Comparison of ENCODE assay signal across 8 cellular contexts in genomic region chr17:8117980-8118768, GRCh38. TPM values are rescaled to one million over a fixed set of nuclear protein-coding genes. Genes with fewer than 3 reads are reported as not detected.
DNase-seq lines count a peak whose midpoint lies in the region; ATAC-seq and TF ChIP-seq lines count a peak whose summit lies in the region.

Gene ALOXE3, minus strand, starts transcription at chr17:8118514. Its CDS starts 524 bp downstream, at chr17:8117990.

- H3K36me3 ChIP-seq in ascending aorta = no peaks in the 10 kb centered on the region
- no peaks in the 10 kb centered on the region for H3K36me3 ChIP-seq in iPS-18a (ENCODE audit: control insufficient read depth, low read depth, low read length)
- H3K36me3 ChIP-seq in sigmoid colon = no peaks in the 10 kb centered on the region

- intact Hi-C loops in ascending aorta (cut with DNase I) (loop anchor here (1.0 to 5.0 kb wide), 4 partner anchors 24 to 261 kb away; partner anchors contain the start of genes CYB5D1, NAA38, RANGRF and TMEM88), sigmoid colon (cut with DNase I) (loop anchor here (2.0 to 5.0 kb wide), 5 partner anchors 23 to 179 kb away; partner anchors contain the start of genes CTC1, PFAS and SLC25A35)

- DNase-seq in DMS79 treated with DMSO at 0.1 percent for 48 hours (lab: John Stamatoyannopoulos, UW) (peak; percentile 16), DMS79 (lab: John Stamatoyannopoulos, UW) (no peak), M059J (ENCODE audit: low read depth) (peak; percentile 83), ascending aorta (ENCODE audit: low spot score in 2 of 2) (peak in 1 of 2 donors; percentile 78), sigmoid colon (peak; percentile 84)

- H3K27me3 ChIP-seq in ascending aorta (peaks cover 3% of the 10 kb centered on the region), iPS-18a (ENCODE audit: control insufficient read depth, insufficient read depth, low read length) (peaks cover 60% of the 10 kb centered on the region), sigmoid colon (peaks cover 8 to 78% (median 70%) of the 10 kb centered on the region in 3 donors)

- TF ChIP-seq EP300 in sigmoid colon (IDR thresholded peaks at IDR 0.05) = no peak

- no peak for TF ChIP-seq POLR2A in sigmoid colon (IDR thresholded peaks at IDR 0.05)

- peak within 1 kb of the TSS; percentile 53 to 65 for H3K4me3 ChIP-seq in ascending aorta
- peak within 1 kb of the TSS; percentile 79 for H3K4me3 ChIP-seq in iPS-18a (ENCODE audit: low read length)
- H3K4me3 ChIP-seq in sigmoid colon = peak within 1 kb of the TSS; percentile 40 to 59 (median 53)

- H3K9ac ChIP-seq in iPS-18a (ENCODE audit: low read length) = peak within 1 kb of the TSS; percentile 7

- peak within 1 kb of the TSS; percentile 37 to 70 for H3K27ac ChIP-seq in ascending aorta
- H3K27ac ChIP-seq in iPS-18a (ENCODE audit: low read length) = no peak within 1 kb of the TSS
- peak within 1 kb of the TSS; percentile 76 to 87 (median 80) for H3K27ac ChIP-seq in sigmoid colon

- H3K9me3 ChIP-seq in ascending aorta (no peaks in the 10 kb centered on the region), iPS-18a (ENCODE audit: control insufficient read depth, low read depth, low read length) (no peaks in the 10 kb centered on the region), sigmoid colon (no peaks in the 10 kb centered on the region)

- no peak for TF ChIP-seq CTCF in ascending aorta (IDR thresholded peaks at IDR 0.05)
- no peak for TF ChIP-seq CTCF in sigmoid colon (IDR thresholded peaks at IDR 0.05)

- H3K4me1 ChIP-seq in ascending aorta (peaks cover 13 to 36% of the 10 kb centered on the region in 2 donors), iPS-18a (ENCODE audit: control insufficient read depth, low read depth, low read length) (no peaks in the 10 kb centered on the region), sigmoid colon (peaks cover 0 to 49% (median 46%) of the 10 kb centered on the region in 4 donors)

- WGBS in sigmoid colon, 2 donors = 1% methylated on average over 33 of the region's 33 CpGs

- ATAC-seq in GM21360 (IDR thresholded peaks at IDR 0.05; ENCODE audit: unreplicated experiment) = no peak
- ATAC-seq in GM18498 (IDR thresholded peaks at IDR 0.05; ENCODE audit: unreplicated experiment) = no peak

RNA-seq across cellular contexts. Expression of gene ALOXE3, which starts in this region (rescaled TPM):
- 0.44 TPM in 1 of 2 replicates, not detected in the other for total RNA-seq in M059J (2014; rRNA removed; shearing (Covaris generic))
- total RNA-seq in ascending aorta (not detected), sigmoid colon (not detected)
- under 1 TPM in 1 of 3 donors, not detected in 2; 0.17 TPM for polyA plus RNA-seq in sigmoid colon

Comparison
In these comparisons a context has a peak if more than half of its experiments do, and no peak if none do; other contexts are left out.
1. Peak in DNase-seq in M059J; RNA of the gene not detected or under 1 TPM.
2. Peak in DNase-seq, H3K4me3 ChIP-seq and H3K27ac ChIP-seq in sigmoid colon; RNA of the gene not detected or under 1 TPM.